Comparison of ENCODE assay signal across 9 cellular contexts in genomic region chr9:34989946-34990635, GRCh38. TPM values are rescaled to one million over a fixed set of nuclear protein-coding genes. Genes with fewer than 3 reads are reported as not detected.
DNase-seq lines count a peak whose midpoint lies in the region; ATAC-seq, FAIRE-seq and TF ChIP-seq lines count a peak whose summit lies in the region.
"Had no signal": no experiment of that assay in that cellular context is flagged by ENCODE, and none has a peak within 500 bp of the region (broad histone marks: within the 10 kb centered on the region; RNA-seq: fewer than 3 reads in every experiment).

No MANE protein-coding gene starts in this region.

- no peak for FAIRE-seq in keratinocyte (lab: Jason Lieb, UNC)
- no peak for FAIRE-seq in small intestine (lab: Jason Lieb, UNC)

- DNase-seq in CD4-positive, CD25-positive, alpha-beta regulatory T cell = peak; percentile 19 to 53 (median 34)
- DNase-seq in SW480 (ENCODE audit: low spot score) (peak; percentile 14), keratinocyte (ENCODE audit: low read depth, low spot score) (no peak), small intestine (peak; percentile 51), inferior parietal cortex (ENCODE audit: extremely low spot score) (no peak)
- DNase-seq in central memory CD8-positive, alpha-beta T cell (ENCODE audit: low spot score in 2 of 2) = no peak

- H3K4me1 ChIP-seq in CD4-positive, CD25-positive, alpha-beta regulatory T cell (ENCODE audit: control insufficient read depth, insufficient read depth, low read length, poor library complexity, severe bottlenecking) = peaks cover 41% of the 10 kb centered on the region
- H3K4me1 ChIP-seq in keratinocyte (ENCODE audit: control insufficient read depth, extremely low read depth, insufficient read depth, low read length) = peaks cover 67% of the 10 kb centered on the region
- no peaks in the 10 kb centered on the region for H3K4me1 ChIP-seq in small intestine (ENCODE audit: control insufficient read depth in 2 of 2, insufficient read depth in 1 of 2, low read depth in 1 of 2, low read length in 1 of 2)

- no peaks in the 10 kb centered on the region for H3K9me3 Mint-ChIP-seq in CD4-positive, CD25-positive, alpha-beta regulatory T cell
- H3K9me3 Mint-ChIP-seq in central memory CD8-positive, alpha-beta T cell = no peaks in the 10 kb centered on the region

- no peaks in the 10 kb centered on the region for H3K36me3 ChIP-seq in CD4-positive, CD25-positive, alpha-beta regulatory T cell (ENCODE audit: control insufficient read depth, insufficient read depth, low read length)
- peaks cover 0 to 3% of the 10 kb centered on the region in 2 experiments for H3K36me3 ChIP-seq in keratinocyte (ENCODE audit: control insufficient read depth in 2 of 2, extremely low read depth in 1 of 2, insufficient read depth in 2 of 2, low read length in 2 of 2)
- H3K36me3 ChIP-seq in small intestine (ENCODE audit: control insufficient read depth in 2 of 2, insufficient read depth in 2 of 2, low read length in 2 of 2) = no peaks in the 10 kb centered on the region

- no peak overlapping the region for H3K27ac ChIP-seq in CD4-positive, CD25-positive, alpha-beta regulatory T cell (ENCODE audit: insufficient read depth, low read length, poor library complexity, severe bottlenecking)
- peak overlapping the region; percentile 56 for H3K27ac ChIP-seq in keratinocyte (ENCODE audit: control insufficient read depth, insufficient read depth, low read length)
- H3K27ac ChIP-seq in small intestine (ENCODE audit: low read depth in 1 of 2, low read length in 1 of 2) = peak overlapping the region; percentile 68 to 91

- peak overlapping the region; percentile 87 for H3K4me2 ChIP-seq in keratinocyte (ENCODE audit: control insufficient read depth, extremely low read depth, insufficient read depth, low read depth, low read length)

- dilution Hi-C loops in keratinocyte (cut with MboI; ENCODE audit: extremely low pct_ligation_motif_present, low sequenced_read_pairs) = no loop called here

- no peaks in the 10 kb centered on the region for H3K9me3 ChIP-seq in CD4-positive, CD25-positive, alpha-beta regulatory T cell (ENCODE audit: control insufficient read depth in 2 of 2, low read length in 2 of 2)
- H3K9me3 ChIP-seq in keratinocyte (ENCODE audit: control insufficient read depth, low read depth, low read length) (no peaks in the 10 kb centered on the region), small intestine (ENCODE audit: control insufficient read depth, low read depth) (no peaks in the 10 kb centered on the region)

- peak overlapping the region; percentile 76 to 92 (median 86) for H3K4me3 Mint-ChIP-seq in CD4-positive, CD25-positive, alpha-beta regulatory T cell
- peak overlapping the region; percentile 82 for H3K4me3 Mint-ChIP-seq in central memory CD8-positive, alpha-beta T cell

- H3K27me3 Mint-ChIP-seq in CD4-positive, CD25-positive, alpha-beta regulatory T cell = no peaks in the 10 kb centered on the region
- no peaks in the 10 kb centered on the region for H3K27me3 Mint-ChIP-seq in central memory CD8-positive, alpha-beta T cell

- H3K9me1 ChIP-seq in keratinocyte (ENCODE audit: control insufficient read depth, extremely low read depth, insufficient read depth, low read length) = peaks cover 3% of the 10 kb centered on the region

- no peaks in the 10 kb centered on the region for H3K36me3 Mint-ChIP-seq in CD4-positive, CD25-positive, alpha-beta regulatory T cell
- peaks cover 5% of the 10 kb centered on the region for H3K36me3 Mint-ChIP-seq in central memory CD8-positive, alpha-beta T cell (ENCODE audit: insufficient read depth)

- H3K9ac ChIP-seq in keratinocyte (ENCODE audit: control insufficient read depth, extremely low read depth, insufficient read depth, low read length) = peak overlapping the region; percentile 76

- peak overlapping the region; percentile 26 for H3K4me3 ChIP-seq in CD4-positive, CD25-positive, alpha-beta regulatory T cell (ENCODE audit: low read depth, low read length)
- H3K4me3 ChIP-seq in keratinocyte (ENCODE audit: control insufficient read depth in 2 of 3, extremely low read depth in 1 of 3, insufficient read depth in 2 of 3, low read depth in 1 of 3, low read length in 3 of 3) (peak overlapping the region; percentile 60 to 81 (median 74)), small intestine (ENCODE audit: low read depth in 1 of 2, low read length in 2 of 2) (peak overlapping the region; percentile 52 to 81)

- no peak for TF ChIP-seq CTCF in keratinocyte (optimal IDR thresholded peaks at IDR 0.05 in 1 of 3, IDR thresholded peaks at IDR 0.05 in 1 of 3, conservative IDR thresholded peaks at IDR 0.05 in 1 of 3; ENCODE audit: extremely low read depth in 1 of 3, insufficient read depth in 2 of 3, low read length in 3 of 3)

- H3K79me2 ChIP-seq in keratinocyte (ENCODE audit: control insufficient read depth, insufficient read depth, low read length) = no peaks in the 10 kb centered on the region

- no peak for ATAC-seq in CD4-positive, CD25-positive, alpha-beta regulatory T cell (ENCODE audit: low read depth in 2 of 2)
- ATAC-seq in HG03460 (IDR thresholded peaks at IDR 0.05; ENCODE audit: unreplicated experiment) (peak; percentile 0), GM21390 (IDR thresholded peaks at IDR 0.05; ENCODE audit: unreplicated experiment) (no peak)
- ATAC-seq in central memory CD8-positive, alpha-beta T cell (replicated peaks; ENCODE audit: extremely low read depth, poor library complexity, severe bottlenecking) = no peak

- H2AFZ ChIP-seq in keratinocyte (ENCODE audit: control insufficient read depth, low read length) = peak overlapping the region; percentile 65

- no peaks in the 10 kb centered on the region for H3K27me3 ChIP-seq in CD4-positive, CD25-positive, alpha-beta regulatory T cell (ENCODE audit: control insufficient read depth, insufficient read depth, low read length)
- H3K27me3 ChIP-seq in keratinocyte (ENCODE audit: control insufficient read depth, extremely low read depth, insufficient read depth, low read length) (no peaks in the 10 kb centered on the region), small intestine (ENCODE audit: control insufficient read depth in 2 of 2, insufficient read depth in 2 of 2, low read length in 2 of 2) (no peaks in the 10 kb centered on the region)

- H3K4me1 Mint-ChIP-seq in CD4-positive, CD25-positive, alpha-beta regulatory T cell = peaks cover 0 to 55% (median 28%) of the 10 kb centered on the region in 4 donors
- H3K4me1 Mint-ChIP-seq in central memory CD8-positive, alpha-beta T cell = peaks cover 33% of the 10 kb centered on the region

- H4K20me1 ChIP-seq in keratinocyte (ENCODE audit: control insufficient read depth, extremely low read depth, insufficient read depth, low read length) = no peaks in the 10 kb centered on the region

- H3K27ac Mint-ChIP-seq in CD4-positive, CD25-positive, alpha-beta regulatory T cell = no peak overlapping the region
- H3K27ac Mint-ChIP-seq in central memory CD8-positive, alpha-beta T cell (ENCODE audit: low read depth) = no peak overlapping the region

- 6 to 10% (median 10%) methylated on average over 21 to 39 of the region's 39 CpGs for WGBS in small intestine, 3 donors

RNA-seq across cellular contexts. Expression of gene DNAJB5, which starts 0.5 kb away (rescaled TPM):
- 2.1 TPM for total RNA-seq in CD4-positive, CD25-positive, alpha-beta regulatory T cell
- polyA plus RNA-seq in CD4-positive, CD25-positive, alpha-beta regulatory T cell = 1 to 10 TPM in 3 of 4 donors, under 1 TPM in 1; 0.42 to 2.7 (median 1.9) TPM
- polyA plus RNA-seq in keratinocyte = 2.4 to 3.9 TPM (median 2.7 TPM) in 3 replicates
- 1.5 TPM for polyA plus RNA-seq in keratinocyte (2011; ENCODE audit: low read depth)
- polyA plus RNA-seq in keratinocyte (2011; cell fraction: cytosol; rRNA removed) = 3.3 and 4.1 TPM in 2 replicates
- 3.0 and 5.0 TPM in 2 replicates for polyA plus RNA-seq in keratinocyte (2011; cell fraction: nucleus; rRNA removed)
- 4.5 and 4.8 TPM in 2 replicates for polyA plus RNA-seq in keratinocyte (2012; ENCODE audit: low replicate concordance)
- 1.6 to 3.9 TPM (median 2.8 TPM) in 3 replicates for polyA minus RNA-seq in keratinocyte
- 1.9 TPM for polyA minus RNA-seq in keratinocyte (2011; cell fraction: cytosol; rRNA and poly(A)+ RNA removed)
- 1.4 and 1.9 TPM in 2 replicates for polyA minus RNA-seq in keratinocyte (2011; cell fraction: nucleus; rRNA and poly(A)+ RNA removed)
- 1 to 10 TPM; 2.2 to 6.8 (median 5.4) TPM for polyA plus RNA-seq in small intestine

RNA-seq across cellular contexts. Expression of gene PHF24, which starts 32.0 kb away (rescaled TPM):
- not detected for total RNA-seq in CD4-positive, CD25-positive, alpha-beta regulatory T cell
- polyA plus RNA-seq in CD4-positive, CD25-positive, alpha-beta regulatory T cell = not detected
- polyA plus RNA-seq in keratinocyte (0.04 to 0.09 TPM (median 0.04 TPM) in 3 replicates), small intestine (under 1 TPM in 1 of 3 donors, not detected in 2; 0.39 TPM)
- 1.2 TPM for polyA plus RNA-seq in keratinocyte (2011; ENCODE audit: low read depth)
- 0.05 and 0.10 TPM in 2 replicates for polyA plus RNA-seq in keratinocyte (2011; cell fraction: cytosol; rRNA removed)
- 0.11 and 0.15 TPM in 2 replicates for polyA plus RNA-seq in keratinocyte (2011; cell fraction: nucleus; rRNA removed)
- polyA plus RNA-seq in keratinocyte (2012; ENCODE audit: low replicate concordance) = 0.44 TPM in 1 of 2 replicates, not detected in the other
- 0.10 to 0.30 TPM (median 0.26 TPM) in 3 replicates for polyA minus RNA-seq in keratinocyte
- not detected for polyA minus RNA-seq in keratinocyte (2011; cell fraction: cytosol; rRNA and poly(A)+ RNA removed)
- polyA minus RNA-seq in keratinocyte (2011; cell fraction: nucleus; rRNA and poly(A)+ RNA removed) = 0.11 TPM in 1 of 2 replicates, not detected in the other
- total RNA-seq: NCI-H460 had no signal

Comparison
In these comparisons a context has a peak if more than half of its experiments do, and no peak if none do; other contexts are left out.
1. DNase-seq: peak in CD4-positive, CD25-positive, alpha-beta regulatory T cell (3 of 3), SW480 (single experiment) and small intestine (single experiment); none in central memory CD8-positive, alpha-beta T cell (0 of 2), keratinocyte (single experiment) and inferior parietal cortex (single experiment).
2. Peak in every context shown above with its lines, with median percentiles within 50 percentile points of each other: H3K4me3 ChIP-seq.